ENCODE assay signal across 28 cellular contexts in genomic region chr6:56058636-56059035, GRCh38.
"Had no signal": no experiment of that assay in that cellular context is flagged by ENCODE, and none has a peak within 500 bp of the region (broad histone marks: within the 10 kb centered on the region; RNA-seq: fewer than 3 reads in every experiment).

No MANE protein-coding gene starts in this region.

- ATAC-seq: activated CD4-positive, CD25-positive, alpha-beta regulatory T cell treated with anti-CD3 and anti-CD28 coated beads, Interleukin-2, amount 50 U/mL, for 24 hours; activated CD8-positive, alpha-beta T cell treated with anti-CD3 and anti-CD28 coated beads for 36 hours; activated T-cell treated with anti-CD3 and anti-CD28 coated beads, Interleukin-2, amount 50 U/mL, for 4 hours; activated T-helper 17 cell treated with anti-CD3 and anti-CD28 coated beads, Interleukin-2, amount 50 U/mL, for 72 hours; esophagus mucosa; gastroesophageal sphincter; heart right ventricle; T-helper 17 cell had no signal

- FAIRE-seq: bronchial epithelial cell had no signal

- DNase-seq: activated B cell treated with CpG ODN at 0.5 μM for 24 hours; activated CD4-positive, alpha-beta T cell treated with anti-CD3 and anti-CD28 coated beads for 48 hours; activated CD4-positive, alpha-beta T cell treated with anti-CD3 and anti-CD28 coated beads, Interleukin-2, amount 50 U/mL, for 1 hour; activated CD4-positive, alpha-beta T cell treated with anti-CD3 and anti-CD28 coated beads, Interleukin-2, amount 50 U/mL, for 48 hours; activated CD8-positive, alpha-beta memory T cell treated with anti-CD3 and anti-CD28 coated beads for 24 hours; activated CD8-positive, alpha-beta T cell treated with anti-CD3 and anti-CD28 coated beads for 36 hours; activated effector memory CD4-positive, alpha-beta T cell treated with Interleukin-2 at 50 U/mL for 16 hours; activated gamma-delta T cell treated with Interleukin-2 at 50 U/mL for 16 hours; activated naive CD4-positive, alpha-beta T cell treated with anti-CD3 and anti-CD28 coated beads, Interleukin-2, amount 50 U/mL, for 16 hours; activated naive CD4-positive, alpha-beta T cell treated with Interleukin-2 at 50 U/mL for 16 hours; activated T-cell treated with anti-CD3 and anti-CD28 coated beads, Interleukin-2, amount 50 U/mL, for 4 hours; amygdala; dorsolateral prefrontal cortex; effector memory CD4-positive, alpha-beta T cell; endodermal cell; foreskin melanocyte; heart right ventricle; T-helper 17 cell; T1000; WERI-Rb-1 had no signal

- H3K4me3 ChIP-seq: ascending aorta, coronary artery, dorsolateral prefrontal cortex, gastroesophageal sphincter, heart right ventricle, hepatocyte had no signal
